Comparison of ENCODE assay signal across 8 cellular contexts in genomic region chr6:36423101-36423824, GRCh38. TPM values are rescaled to one million over a fixed set of nuclear protein-coding genes. Genes with fewer than 3 reads are reported as not detected.
DNase-seq lines count a peak whose midpoint lies in the region; TF ChIP-seq lines count a peak whose summit lies in the region.

No MANE protein-coding gene starts in this region.

- TF ChIP-seq POLR2A in suprapubic skin (IDR thresholded peaks at IDR 0.05), result peak in 1 of 2 donors; percentile 37

- H3K4me1 ChIP-seq in suprapubic skin, result peaks cover 27% of the 10 kb centered on the region

- no peaks in the 10 kb centered on the region for H3K9me3 ChIP-seq in suprapubic skin

- TF ChIP-seq CTCF in GM10248 (IDR thresholded peaks at IDR 0.05; ENCODE audit: control extremely low read depth, extremely low read depth, low read depth, missing control alignments), result peak; percentile 75
- TF ChIP-seq CTCF in HFFc6 (IDR thresholded peaks at IDR 0.05), result peak; percentile 81
- TF ChIP-seq CTCF in suprapubic skin (IDR thresholded peaks at IDR 0.05), result peak; percentile 47 to 56

- H3K4me1 Mint-ChIP-seq in HFFc6 (ENCODE audit: low read depth), result peaks cover 30% of the 10 kb centered on the region
- peaks cover 22% of the 10 kb centered on the region for H3K4me1 Mint-ChIP-seq in activated naive CD4-positive, alpha-beta T cell treated with anti-CD3 and anti-CD28 coated beads, Interleukin-2, amount 10 ng/mL, durations not matched to agents 7 days and 5 days

- peak overlapping the region; percentile 84 for H3K4me3 Mint-ChIP-seq in HFFc6
- peak overlapping the region; percentile 84 for H3K4me3 Mint-ChIP-seq in activated naive CD4-positive, alpha-beta T cell treated with anti-CD3 and anti-CD28 coated beads, Interleukin-2, amount 10 ng/mL, durations not matched to agents 7 days and 5 days

- CTCF ChIA-PET in GM10248 (lab: Yijun Ruan, JAX), result interaction anchor here (0.8 to 2.4 kb wide), 21 partner anchors 9 to 336 kb away, joined by 3 to 13 read pairs (median 4); partner anchors contain the start of gene KCTD20
- CTCF ChIA-PET in activated naive CD4-positive, alpha-beta T cell treated with anti-CD3 and anti-CD28 coated beads, Interleukin-2, amount 10 ng/mL, durations not matched to agents 7 days and 5 days (lab: Charles Lee), result interaction anchor here (0.6 to 2.2 kb wide), 12 partner anchors 11 to 337 kb away, joined by 3 to 20 read pairs (median 3); no protein-coding TSS in a partner anchor

- in situ Hi-C loops in SK-MEL-5 (cut with HindIII; ENCODE audit: low pct_unique_long_range_greater_than_20kb, low sequenced_read_pairs), result no loop called here

- POLR2A ChIA-PET in GM10248 (lab: Yijun Ruan, JAX), result interaction anchor here (1.2 to 1.4 kb wide), 2 partner anchors 172 to 187 kb away, joined by 5 read pairs; no protein-coding TSS in a partner anchor

- TF ChIP-seq EP300 in suprapubic skin (IDR thresholded peaks at IDR 0.05), result no peak

- peak overlapping the region; percentile 62 for H3K4me3 ChIP-seq in suprapubic skin

- H3K27ac ChIP-seq in suprapubic skin, result peak overlapping the region; percentile 90

- no peaks in the 10 kb centered on the region for H3K36me3 ChIP-seq in suprapubic skin

- no peaks in the 10 kb centered on the region for H3K27me3 Mint-ChIP-seq in HFFc6 (ENCODE audit: insufficient read depth)
- peaks cover 21% of the 10 kb centered on the region for H3K27me3 Mint-ChIP-seq in activated naive CD4-positive, alpha-beta T cell treated with anti-CD3 and anti-CD28 coated beads, Interleukin-2, amount 10 ng/mL, durations not matched to agents 7 days and 5 days

- H3K9me3 Mint-ChIP-seq in HFFc6, result no peaks in the 10 kb centered on the region
- H3K9me3 Mint-ChIP-seq in activated naive CD4-positive, alpha-beta T cell treated with anti-CD3 and anti-CD28 coated beads, Interleukin-2, amount 10 ng/mL, durations not matched to agents 7 days and 5 days, result no peaks in the 10 kb centered on the region

- H3K36me3 Mint-ChIP-seq in HFFc6 (ENCODE audit: low read depth), result no peaks in the 10 kb centered on the region
- H3K36me3 Mint-ChIP-seq in activated naive CD4-positive, alpha-beta T cell treated with anti-CD3 and anti-CD28 coated beads, Interleukin-2, amount 10 ng/mL, durations not matched to agents 7 days and 5 days, result no peaks in the 10 kb centered on the region

- peak overlapping the region; percentile 77 for H3K27ac Mint-ChIP-seq in HFFc6
- peak overlapping the region; percentile 88 for H3K27ac Mint-ChIP-seq in activated naive CD4-positive, alpha-beta T cell treated with anti-CD3 and anti-CD28 coated beads, Interleukin-2, amount 10 ng/mL, durations not matched to agents 7 days and 5 days

- DNase-seq in GM10248 (ENCODE audit: extremely low spot score), result peak; percentile 97
- DNase-seq in HFFc6, result peak; percentile 98
- DNase-seq in NAMALWA (ENCODE audit: low spot score), result peak; percentile 98
- DNase-seq in SK-MEL-5 (ENCODE audit: low read depth, low spot score), result peak; percentile 97
- DNase-seq in activated naive CD4-positive, alpha-beta T cell treated with anti-CD3 and anti-CD28 coated beads, Interleukin-2, amount 10 ng/mL, durations not matched to agents 7 days and 5 days, result peak; percentile 99
- peak; percentile 99 for DNase-seq in germinal center (ENCODE audit: low spot score)
- peak; percentile 39 to 99 (median 94) for DNase-seq in nucleus accumbens (lab: John Stamatoyannopoulos, UW)
- DNase-seq in suprapubic skin (ENCODE audit: low spot score in 2 of 2), result peak; percentile 98 to 99

- H3K27me3 ChIP-seq in suprapubic skin, result no peaks in the 10 kb centered on the region

- WGBS in suprapubic skin, result 3% methylated on average over 22 of the region's 51 CpGs

RNA-seq across cellular contexts. Expression of gene PXT1, which starts 19.4 kb away (rescaled TPM):
- under 1 TPM in 3 of 6 experiments, not detected in 3; 0.09 to 0.12 (median 0.09) TPM for total RNA-seq in HFFc6 (2021; fragmentation: NEBNext Ultra II Directional; extraction: Animal tissue kit (Norgen Biotek cat#: 25700))
- not detected in 2 replicates for total RNA-seq in SK-MEL-5 (2014; rRNA removed; shearing (Covaris generic))
- polyA plus RNA-seq in SK-MEL-5 (2015; cell fraction: cytosol; rRNA removed), result not detected in 2 replicates
- not detected in 2 replicates for polyA plus RNA-seq in SK-MEL-5 (2015; cell fraction: nucleus; rRNA removed)
- total RNA-seq in suprapubic skin, result not detected

RNA-seq across cellular contexts. Expression of gene KCTD20, which starts 19.5 kb away (rescaled TPM):
- total RNA-seq in HFFc6 (2021; fragmentation: NEBNext Ultra II Directional; extraction: Animal tissue kit (Norgen Biotek cat#: 25700)), result 10 to 100 TPM; 53.0 to 81.7 (median 65.4) TPM
- 83.0 and 89.0 TPM in 2 replicates for total RNA-seq in SK-MEL-5 (2014; rRNA removed; shearing (Covaris generic))
- polyA plus RNA-seq in SK-MEL-5 (2015; cell fraction: cytosol; rRNA removed), result 46.5 and 58.0 TPM in 2 replicates
- 18.8 and 21.1 TPM in 2 replicates for polyA plus RNA-seq in SK-MEL-5 (2015; cell fraction: nucleus; rRNA removed)
- total RNA-seq in suprapubic skin, result 10 to 100 TPM; 39.3 to 63.3 (median 56.9) TPM

RNA-seq across cellular contexts. Expression of gene ETV7, which starts 35.8 kb away (rescaled TPM):
- under 1 TPM in 4 of 6 experiments, not detected in 2; 0.20 to 0.32 (median 0.24) TPM for total RNA-seq in HFFc6 (2021; fragmentation: NEBNext Ultra II Directional; extraction: Animal tissue kit (Norgen Biotek cat#: 25700))
- not detected in 2 replicates for total RNA-seq in SK-MEL-5 (2014; rRNA removed; shearing (Covaris generic))
- not detected in 2 replicates for polyA plus RNA-seq in SK-MEL-5 (2015; cell fraction: cytosol; rRNA removed)
- polyA plus RNA-seq in SK-MEL-5 (2015; cell fraction: nucleus; rRNA removed), result not detected in 2 replicates
- 10 to 100 TPM in 2 of 4 donors, 1 to 10 TPM in 2; 5.9 to 13.0 (median 9.5) TPM for total RNA-seq in suprapubic skin

Comparison
In these comparisons a context has a peak if more than half of its experiments do, and no peak if none do; other contexts are left out.
1. Peak in every context shown above with its lines: DNase-seq, H3K4me3 ChIP-seq and H3K27ac ChIP-seq.